Comparison of ENCODE assay signal across 19 cellular contexts in the genomic region with DNA sequence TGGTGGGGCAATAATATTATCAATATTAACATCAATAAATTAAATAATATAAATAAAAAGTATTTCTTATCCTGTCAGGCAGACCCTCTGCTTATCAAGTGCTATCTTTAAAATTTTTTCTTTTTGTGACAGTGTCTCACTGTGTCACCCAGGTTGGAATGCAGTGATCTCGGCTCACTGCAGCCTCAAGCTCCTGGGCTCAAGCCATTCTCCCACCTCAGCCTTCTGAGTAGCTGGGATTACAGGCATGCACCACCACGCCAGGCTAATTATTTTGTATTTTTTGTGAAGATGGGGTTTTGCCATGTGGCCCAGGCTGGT. TPM values are rescaled to one million over a fixed set of nuclear protein-coding genes. Genes with fewer than 3 reads are reported as not detected.
A peak's percentile ranks its signal among the peaks of the same experiment; 100 is the strongest.
DNase-seq lines count a peak whose midpoint lies in the region; ATAC-seq, FAIRE-seq and TF ChIP-seq lines count a peak whose summit lies in the region.
"Had no signal": no experiment of that assay in that cellular context is flagged by ENCODE, and none has a peak within 500 bp of the region (broad histone marks: within the 10 kb centered on the region; RNA-seq: fewer than 3 reads in every experiment).

No MANE protein-coding gene starts in this region.

- no peaks in the 10 kb centered on the region for H3K27me3 ChIP-seq in gastroesophageal sphincter
- H3K27me3 ChIP-seq: esophagus muscularis mucosa, ovary had no signal

- no peaks in the 10 kb centered on the region for H3K36me3 Mint-ChIP-seq in activated CD8-positive, alpha-beta T cell treated with anti-CD3 and anti-CD28 coated beads for 36 hours (ENCODE audit: low read depth)
- H3K36me3 Mint-ChIP-seq in activated CD8-positive, alpha-beta T cell treated with anti-CD3 and anti-CD28 coated beads, Interleukin-2, amount 10 ng/mL, durations not matched to agents 7 days and 5 days (ENCODE audit: low read depth): no peaks in the 10 kb centered on the region
- H3K36me3 Mint-ChIP-seq in type B pancreatic cell: peaks cover 5% of the 10 kb centered on the region

- FAIRE-seq in HTR-8/SVneo (lab: Jason Lieb, UNC): no peak

- intact Hi-C loops in activated CD8-positive, alpha-beta T cell treated with anti-CD3 and anti-CD28 coated beads for 36 hours (cut with micrococcal nuclease): loop anchor here (2.0 to 10.0 kb wide), 3 partner anchors 98 to 286 kb away; a partner anchor contains a TSS
- intact Hi-C loops in OCI-LY7 (cut with micrococcal nuclease; ENCODE audit: unreplicated experiment): loop anchor here (1.0 to 5.0 kb wide), 4 partner anchors 95 to 604 kb away; a partner anchor contains a TSS

- TF ChIP-seq POLR2A in gastroesophageal sphincter (IDR thresholded peaks at IDR 0.05): no peak

- no peak overlapping the region for H3K27ac Mint-ChIP-seq in activated CD8-positive, alpha-beta T cell treated with anti-CD3 and anti-CD28 coated beads for 36 hours
- H3K27ac Mint-ChIP-seq in activated CD8-positive, alpha-beta T cell treated with anti-CD3 and anti-CD28 coated beads, Interleukin-2, amount 10 ng/mL, durations not matched to agents 7 days and 5 days: no peak overlapping the region
- peak overlapping the region; percentile 36 for H3K27ac Mint-ChIP-seq in type B pancreatic cell
- H3K27ac Mint-ChIP-seq: activated naive CD8-positive, alpha-beta T cell treated with anti-CD3 and anti-CD28 coated beads, Interleukin-2, amount 50 U/mL, for 24 hours; activated T-helper 2 cell treated with anti-CD3 and anti-CD28 coated beads, Interferon-gamma antibody, Interleukin-2, Interleukin-4, amounts not matched to agents 10 μg/mL and 5 μg/mL and 100 μg/mL, durations not matched to agents 14 hours and 24 hours and 36 hours; mesothelial cell of epicardium; naive thymus-derived CD8-positive, alpha-beta T cell; stimulated activated memory B cell treated with anti-CD40 and anti-IgM and Interleukin-4, amounts not matched to agents 10 μg/mL and 1 μg/mL and 100 μg/mL, for 72 hours; T-helper 2 cell treated with Interferon-gamma antibody and Interleukin-4, amounts not matched to agents 5 μg/mL and 100 μg/mL, for 36 hours had no signal

- H3K9me2 ChIP-seq in OCI-LY7 (ENCODE audit: insufficient read depth, low read length): no peaks in the 10 kb centered on the region

- H3K4me2 ChIP-seq in OCI-LY7 (ENCODE audit: low read length): no peak overlapping the region

- no peaks in the 10 kb centered on the region for H3K4me1 Mint-ChIP-seq in activated CD8-positive, alpha-beta T cell treated with anti-CD3 and anti-CD28 coated beads for 36 hours (ENCODE audit: low read depth)
- H3K4me1 Mint-ChIP-seq in activated CD8-positive, alpha-beta T cell treated with anti-CD3 and anti-CD28 coated beads, Interleukin-2, amount 10 ng/mL, durations not matched to agents 7 days and 5 days (ENCODE audit: low read depth): peaks cover 4% of the 10 kb centered on the region
- H3K4me1 Mint-ChIP-seq in type B pancreatic cell (ENCODE audit: unreplicated experiment): peaks cover 14% of the 10 kb centered on the region
- H3K4me1 Mint-ChIP-seq: activated naive CD8-positive, alpha-beta T cell treated with anti-CD3 and anti-CD28 coated beads, Interleukin-2, amount 50 U/mL, for 24 hours; naive thymus-derived CD8-positive, alpha-beta T cell had no signal

- POLR2A ChIA-PET in activated CD8-positive, alpha-beta T cell treated with anti-CD3 and anti-CD28 coated beads for 36 hours (lab: Charles Lee): interaction anchor here (0.7 to 0.9 kb wide), 2 partner anchors 112 to 127 kb away, joined by 3 to 4 read pairs; a partner anchor contains a TSS
- POLR2A ChIA-PET in activated CD8-positive, alpha-beta T cell treated with anti-CD3 and anti-CD28 coated beads, Interleukin-2, amount 10 ng/mL, durations not matched to agents 7 days and 5 days (lab: Charles Lee): no interaction called here
- POLR2A ChIA-PET in OCI-LY7 (lab: Charles Lee): interaction anchor here (0.6 to 0.9 kb wide), 2 partner anchors 12 to 21 kb away, joined by 3 read pairs; no protein-coding TSS in a partner anchor

- WGBS in gastroesophageal sphincter (ENCODE audit: low coverage in 1 of 2), 2 donors: 24 to 38% methylated on average over 2 of the region's 2 CpGs

- H3K36me3 ChIP-seq in OCI-LY7 (ENCODE audit: insufficient read depth, low read length): no peaks in the 10 kb centered on the region
- peaks cover 0 to 6% of the 10 kb centered on the region in 2 donors for H3K36me3 ChIP-seq in gastroesophageal sphincter
- H3K36me3 ChIP-seq: ovary, WERI-Rb-1 had no signal

- no peak overlapping the region for H3K4me3 Mint-ChIP-seq in activated CD8-positive, alpha-beta T cell treated with anti-CD3 and anti-CD28 coated beads for 36 hours
- H3K4me3 Mint-ChIP-seq in activated CD8-positive, alpha-beta T cell treated with anti-CD3 and anti-CD28 coated beads, Interleukin-2, amount 10 ng/mL, durations not matched to agents 7 days and 5 days: no peak overlapping the region
- no peak overlapping the region for H3K4me3 Mint-ChIP-seq in type B pancreatic cell
- H3K4me3 Mint-ChIP-seq: activated naive CD8-positive, alpha-beta T cell treated with anti-CD3 and anti-CD28 coated beads, Interleukin-2, amount 50 U/mL, for 24 hours; mesothelial cell of epicardium; naive thymus-derived CD8-positive, alpha-beta T cell; stimulated activated memory B cell treated with anti-CD40 and anti-IgM and Interleukin-4, amounts not matched to agents 10 μg/mL and 1 μg/mL and 100 μg/mL, for 72 hours; T-helper 2 cell treated with Interferon-gamma antibody and Interleukin-4, amounts not matched to agents 5 μg/mL and 100 μg/mL, for 36 hours had no signal

- H4K20me1 ChIP-seq in OCI-LY7 (ENCODE audit: insufficient read depth, low read length): no peaks in the 10 kb centered on the region

- DNase-seq in activated CD8-positive, alpha-beta T cell treated with anti-CD3 and anti-CD28 coated beads for 36 hours: no peak
- no peak for DNase-seq in activated CD8-positive, alpha-beta T cell treated with anti-CD3 and anti-CD28 coated beads, Interleukin-2, amount 10 ng/mL, durations not matched to agents 7 days and 5 days
- DNase-seq in OCI-LY7 (ENCODE audit: low spot score) (no peak), coronary artery (ENCODE audit: low spot score) (no peak), type B pancreatic cell (ENCODE audit: extremely low spot score, unreplicated experiment) (no peak), HTR-8/SVneo (ENCODE audit: insufficient read length, low spot score) (no peak)
- no peak for DNase-seq in activated CD4-positive, CD25-positive, alpha-beta regulatory T cell treated with anti-CD3 and anti-CD28 coated beads, Interleukin-2, amount 50 U/mL, for 72 hours

- H3K9me3 ChIP-seq in OCI-LY7 (ENCODE audit: low read length) (no peaks in the 10 kb centered on the region), gastroesophageal sphincter (no peaks in the 10 kb centered on the region)
- H3K9me3 ChIP-seq: esophagus muscularis mucosa, ovary had no signal

- no peak overlapping the region for H2AFZ ChIP-seq in OCI-LY7 (ENCODE audit: low read length)

- no peak for TF ChIP-seq EP300 in gastroesophageal sphincter (IDR thresholded peaks at IDR 0.05)

- H3K27me3 Mint-ChIP-seq in activated CD8-positive, alpha-beta T cell treated with anti-CD3 and anti-CD28 coated beads for 36 hours: peaks cover 2% of the 10 kb centered on the region
- peaks cover 2% of the 10 kb centered on the region for H3K27me3 Mint-ChIP-seq in activated CD8-positive, alpha-beta T cell treated with anti-CD3 and anti-CD28 coated beads, Interleukin-2, amount 10 ng/mL, durations not matched to agents 7 days and 5 days (ENCODE audit: low read depth)
- H3K27me3 Mint-ChIP-seq in type B pancreatic cell: no peaks in the 10 kb centered on the region
- H3K27me3 Mint-ChIP-seq: activated naive CD8-positive, alpha-beta T cell treated with anti-CD3 and anti-CD28 coated beads, Interleukin-2, amount 50 U/mL, for 24 hours; stimulated activated memory B cell treated with anti-CD40 and anti-IgM and Interleukin-4, amounts not matched to agents 10 μg/mL and 1 μg/mL and 100 μg/mL, for 72 hours had no signal

- H3K9me3 Mint-ChIP-seq in activated CD8-positive, alpha-beta T cell treated with anti-CD3 and anti-CD28 coated beads for 36 hours: no peaks in the 10 kb centered on the region
- H3K9me3 Mint-ChIP-seq in activated CD8-positive, alpha-beta T cell treated with anti-CD3 and anti-CD28 coated beads, Interleukin-2, amount 10 ng/mL, durations not matched to agents 7 days and 5 days (ENCODE audit: insufficient read depth): no peaks in the 10 kb centered on the region
- peaks cover 6% of the 10 kb centered on the region for H3K9me3 Mint-ChIP-seq in type B pancreatic cell
- H3K9me3 Mint-ChIP-seq: activated naive CD8-positive, alpha-beta T cell treated with anti-CD3 and anti-CD28 coated beads, Interleukin-2, amount 50 U/mL, for 24 hours; activated T-helper 2 cell treated with anti-CD3 and anti-CD28 coated beads, Interferon-gamma antibody, Interleukin-2, Interleukin-4, amounts not matched to agents 10 μg/mL and 5 μg/mL and 100 μg/mL, durations not matched to agents 14 hours and 24 hours and 36 hours; naive thymus-derived CD8-positive, alpha-beta T cell; stimulated activated memory B cell treated with anti-CD40 and anti-IgM and Interleukin-4, amounts not matched to agents 10 μg/mL and 1 μg/mL and 100 μg/mL, for 72 hours; T-helper 2 cell treated with Interferon-gamma antibody and Interleukin-4, amounts not matched to agents 5 μg/mL and 100 μg/mL, for 36 hours had no signal

- no TSS peak for BruUV-seq in OCI-LY7 (replicated peaks; lab: Mats Ljungman, UMichigan)

- H3K4me3 ChIP-seq in OCI-LY7 (ENCODE audit: low read depth, low read length, poor library complexity, severe bottlenecking) (no peak overlapping the region), coronary artery (no peak overlapping the region), gastroesophageal sphincter (no peak overlapping the region)
- H3K4me3 ChIP-seq: esophagus muscularis mucosa, ovary, SK-N-MC had no signal

- TF ChIP-seq CTCF in activated CD8-positive, alpha-beta T cell treated with anti-CD3 and anti-CD28 coated beads for 36 hours (IDR thresholded peaks at IDR 0.05): peak; percentile 52
- TF ChIP-seq CTCF in OCI-LY7 (conservative IDR thresholded peaks at IDR 0.05; ENCODE audit: low read length) (peak; percentile 30; the same call in 1 of the 2 replicates), coronary artery (IDR thresholded peaks at IDR 0.05) (peak; percentile 13), type B pancreatic cell (conservative IDR thresholded peaks at IDR 0.05) (no peak), gastroesophageal sphincter (IDR thresholded peaks at IDR 0.05) (no peak)

- H3K4me1 ChIP-seq in OCI-LY7 (ENCODE audit: insufficient read depth, low read length, poor library complexity, severe bottlenecking): peaks cover 20% of the 10 kb centered on the region
- H3K4me1 ChIP-seq in gastroesophageal sphincter: peaks cover 0 to 23% (median 0%) of the 10 kb centered on the region in 3 donors

- peak; percentile 43 for ATAC-seq in activated CD8-positive, alpha-beta T cell treated with anti-CD3 and anti-CD28 coated beads for 36 hours
- no peak for ATAC-seq in activated CD8-positive, alpha-beta T cell treated with anti-CD3 and anti-CD28 coated beads, Interleukin-2, amount 10 ng/mL, durations not matched to agents 7 days and 5 days
- ATAC-seq in gastroesophageal sphincter: no peak

- no peaks in the 10 kb centered on the region for H3K79me2 ChIP-seq in OCI-LY7 (ENCODE audit: insufficient read depth, low read depth, low read length)

- CTCF ChIA-PET in activated CD8-positive, alpha-beta T cell treated with anti-CD3 and anti-CD28 coated beads for 36 hours (lab: Charles Lee): interaction anchor here (0.7 to 6.8 kb wide), 23 partner anchors 12 to 421 kb away, joined by 3 to 50 read pairs (median 4); a partner anchor contains a TSS
- CTCF ChIA-PET in activated CD8-positive, alpha-beta T cell treated with anti-CD3 and anti-CD28 coated beads, Interleukin-2, amount 10 ng/mL, durations not matched to agents 7 days and 5 days (lab: Charles Lee): interaction anchor here (0.6 to 3.8 kb wide), 19 partner anchors 9 to 604 kb away, joined by 3 to 42 read pairs (median 4); a partner anchor contains a TSS
- CTCF ChIA-PET in OCI-LY7 (lab: Charles Lee; ENCODE audit: unreplicated experiment): interaction anchor here (0.7 to 1.9 kb wide), 4 partner anchors 16 to 140 kb away, joined by 3 to 10 read pairs (median 4); a partner anchor contains a TSS

- no peak overlapping the region for H3K27ac ChIP-seq in OCI-LY7 (ENCODE audit: low read depth, low read length, poor library complexity, severe bottlenecking)
- no peak overlapping the region for H3K27ac ChIP-seq in coronary artery
- H3K27ac ChIP-seq in gastroesophageal sphincter: no peak overlapping the region
- H3K27ac ChIP-seq: esophagus muscularis mucosa, ovary, RWPE1, SK-N-MC, WERI-Rb-1 had no signal

RNA-seq across cellular contexts. Expression of a gene that starts 53.2 kb away (rescaled TPM):
- total RNA-seq in activated CD8-positive, alpha-beta T cell treated with anti-CD3 and anti-CD28 coated beads for 36 hours: 1 to 10 TPM; 2.9 to 3.3 TPM
- total RNA-seq in activated CD8-positive, alpha-beta T cell treated with anti-CD3 and anti-CD28 coated beads, Interleukin-2, amount 10 ng/mL, durations not matched to agents 7 days and 5 days: under 1 TPM; 0.63 TPM
- total RNA-seq in OCI-LY7 (2014; rRNA removed; shearing (Covaris generic)): 8.8 and 9.5 TPM in 2 replicates
- total RNA-seq in OCI-LY7 (2022): 26.6 and 28.4 TPM in 2 replicates
- total RNA-seq in type B pancreatic cell (ENCODE audit: low replicate concordance): 96.5 and 101 TPM in 2 replicates
- total RNA-seq in gastroesophageal sphincter: 100 to 1,000 TPM in 1 of 4 donors, 10 to 100 TPM in 3; 58.3 to 146 (median 72.1) TPM

Comparison
In these comparisons a context has a peak if more than half of its experiments do, and no peak if none do; other contexts are left out.
1. CTCF ChIP-seq: peak in activated CD8-positive, alpha-beta T cell treated with anti-CD3 and anti-CD28 coated beads for 36 hours (single experiment), OCI-LY7 (single experiment) and coronary artery (single experiment); none in type B pancreatic cell (single experiment) and gastroesophageal sphincter (0 of 4).